2 cellular contexts compared by ENCODE assay signal in genomic region chr16:88881675-88882357, GRCh38.
TF ChIP-seq lines count a peak whose summit lies in the region.

No MANE protein-coding gene starts in this region.

TF ChIP-seq in A549, 52 proteins besides CTCF, POLR2A, EP300 and RAD21:
- TF ChIP-seq BCL3 (IDR thresholded peaks at IDR 0.05) (no peak), HDAC2 (IDR thresholded peaks at IDR 0.05) (no peak), PHF8 (IDR thresholded peaks at IDR 0.05; ENCODE audit: borderline replicate concordance, low read depth) (no peak), ZNF302 (CRISPR knock-in tag; IDR thresholded peaks at IDR 0.05) (no peak), REST (IDR thresholded peaks at IDR 0.05) (no peak), KDM5A (IDR thresholded peaks at IDR 0.05) (no peak), FOSL2 (IDR thresholded peaks at IDR 0.05) (no peak), FOSL2 (CRISPR knock-in tag; IDR thresholded peaks at IDR 0.05) (no peak), FOSB (CRISPR knock-in tag; IDR thresholded peaks at IDR 0.05) (no peak), MAFK (IDR thresholded peaks at IDR 0.05; ENCODE audit: partially characterized antibody) (no peak), FOXS1 (CRISPR knock-in tag; IDR thresholded peaks at IDR 0.05) (no peak), CHD2 (IDR thresholded peaks at IDR 0.05; ENCODE audit: low read length, partially characterized antibody) (no peak), SMC3 (IDR thresholded peaks at IDR 0.05) (no peak), NFE2L2 (conservative IDR thresholded peaks at IDR 0.05; ENCODE audit: low read length) (no peak)
- TF ChIP-seq, protein P1, sequence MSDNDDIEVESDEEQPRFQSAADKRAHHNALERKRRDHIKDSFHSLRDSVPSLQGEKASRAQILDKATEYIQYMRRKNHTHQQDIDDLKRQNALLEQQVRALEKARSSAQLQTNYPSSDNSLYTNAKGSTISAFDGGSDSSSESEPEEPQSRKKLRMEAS (IDR thresholded peaks at IDR 0.05), result no peak
- TF ChIP-seq, protein P2, sequence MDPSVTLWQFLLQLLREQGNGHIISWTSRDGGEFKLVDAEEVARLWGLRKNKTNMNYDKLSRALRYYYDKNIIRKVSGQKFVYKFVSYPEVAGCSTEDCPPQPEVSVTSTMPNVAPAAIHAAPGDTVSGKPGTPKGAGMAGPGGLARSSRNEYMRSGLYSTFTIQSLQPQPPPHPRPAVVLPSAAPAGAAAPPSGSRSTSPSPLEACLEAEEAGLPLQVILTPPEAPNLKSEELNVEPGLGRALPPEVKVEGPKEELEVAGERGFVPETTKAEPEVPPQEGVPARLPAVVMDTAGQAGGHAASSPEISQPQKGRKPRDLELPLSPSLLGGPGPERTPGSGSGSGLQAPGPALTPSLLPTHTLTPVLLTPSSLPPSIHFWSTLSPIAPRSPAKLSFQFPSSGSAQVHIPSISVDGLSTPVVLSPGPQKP (IDR thresholded peaks at IDR 0.05; ENCODE audit: low read depth, low read length), result no peak

TF ChIP-seq in K562, 482 proteins besides CTCF, POLR2A, EP300 and RAD21:
- TF ChIP-seq RBM14 (IDR thresholded peaks at IDR 0.05; ENCODE audit: borderline replicate concordance, insufficient read depth, low read depth, low read length), result 0 out of 2 replicates have a peak, but pooled peaks have one; percentile 14
- no peak for TF ChIP-seq THRA (IDR thresholded peaks at IDR 0.05)
- peak; percentile 60; the same call in 1 of the 2 replicates for TF ChIP-seq CCAR2 (IDR thresholded peaks at IDR 0.05; ENCODE audit: low read depth, low read length)
- peak; percentile 1 for TF ChIP-seq PCBP1 (IDR thresholded peaks at IDR 0.05; ENCODE audit: low read depth, low read length, poor library complexity, severe bottlenecking)
- peak; percentile 70 for TF ChIP-seq POLR2G (IDR thresholded peaks at IDR 0.05; ENCODE audit: low read depth, low read length)
- no peak for TF ChIP-seq XRCC4 (IDR thresholded peaks at IDR 0.05; ENCODE audit: extremely low read depth, insufficient read depth, insufficient read length)
- TF ChIP-seq NR2C1 (IDR thresholded peaks at IDR 0.05), result no peak
- no peak for TF ChIP-seq NR2C1 (tag; IDR thresholded peaks at IDR 0.05)
- 0 out of 2 replicates have a peak, but pooled peaks have one; percentile 80 for TF ChIP-seq HNRNPUL1 (IDR thresholded peaks at IDR 0.05; ENCODE audit: low read length)
- peak; percentile 3 for TF ChIP-seq RBM22 (IDR thresholded peaks at IDR 0.05; ENCODE audit: low read depth, low read length, poor library complexity, severe bottlenecking)
- no peak for TF ChIP-seq ZBTB9 (CRISPR knock-in tag; IDR thresholded peaks at IDR 0.05)
- TF ChIP-seq ZSCAN29 (IDR thresholded peaks at IDR 0.05), result no peak
- 0 out of 4 replicates have a peak, but pooled peaks of 1 of the 2 experiments have one; percentile 23 for TF ChIP-seq KDM4B (IDR thresholded peaks at IDR 0.05; ENCODE audit: borderline replicate concordance in 2 of 2, low read depth in 1 of 2)
- TF ChIP-seq, protein P3, sequence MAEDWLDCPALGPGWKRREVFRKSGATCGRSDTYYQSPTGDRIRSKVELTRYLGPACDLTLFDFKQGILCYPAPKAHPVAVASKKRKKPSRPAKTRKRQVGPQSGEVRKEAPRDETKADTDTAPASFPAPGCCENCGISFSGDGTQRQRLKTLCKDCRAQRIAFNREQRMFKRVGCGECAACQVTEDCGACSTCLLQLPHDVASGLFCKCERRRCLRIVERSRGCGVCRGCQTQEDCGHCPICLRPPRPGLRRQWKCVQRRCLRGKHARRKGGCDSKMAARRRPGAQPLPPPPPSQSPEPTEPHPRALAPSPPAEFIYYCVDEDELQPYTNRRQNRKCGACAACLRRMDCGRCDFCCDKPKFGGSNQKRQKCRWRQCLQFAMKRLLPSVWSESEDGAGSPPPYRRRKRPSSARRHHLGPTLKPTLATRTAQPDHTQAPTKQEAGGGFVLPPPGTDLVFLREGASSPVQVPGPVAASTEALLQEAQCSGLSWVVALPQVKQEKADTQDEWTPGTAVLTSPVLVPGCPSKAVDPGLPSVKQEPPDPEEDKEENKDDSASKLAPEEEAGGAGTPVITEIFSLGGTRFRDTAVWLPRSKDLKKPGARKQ (CRISPR knock-in tag; IDR thresholded peaks at IDR 0.05), result no peak
- TF ChIP-seq ATF2 (CRISPR knock-in tag; IDR thresholded peaks at IDR 0.05), result no peak
